Comparison of ENCODE assay signal across 1 cellular context in the genomic region with DNA sequence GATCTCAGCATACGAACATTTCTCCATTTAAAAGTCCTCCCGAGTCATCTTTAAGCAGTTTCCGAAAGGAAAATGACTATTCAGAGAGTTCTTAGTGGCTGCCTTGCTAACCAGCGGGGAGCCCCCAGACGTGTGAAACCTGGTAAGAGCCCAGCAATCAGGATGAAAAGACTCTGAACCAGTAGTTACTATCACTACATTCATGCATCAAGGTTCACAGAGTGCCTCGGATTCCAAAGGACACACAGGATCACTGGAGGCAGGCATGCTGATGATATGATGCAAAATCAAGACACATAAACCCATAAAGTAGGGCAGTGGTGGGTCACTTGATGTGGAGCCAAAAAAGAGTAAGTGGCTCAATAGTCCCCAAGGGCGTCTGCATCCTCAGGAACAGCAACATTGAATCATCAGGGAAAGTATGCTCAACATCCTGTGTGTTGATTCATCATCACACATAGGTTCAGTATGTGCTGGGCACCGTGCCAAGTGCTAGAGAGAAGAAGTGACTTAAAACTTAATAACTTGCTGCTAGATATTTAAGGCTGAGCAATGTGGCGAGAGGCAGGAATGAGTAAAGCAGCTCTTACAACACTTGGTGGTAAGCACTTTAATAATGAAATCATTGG.
TF ChIP-seq lines count a peak whose summit lies in the region.

No MANE protein-coding gene starts in this region.

TF ChIP-seq in HCT116, 20 proteins besides CTCF, POLR2A, EP300 and RAD21 (continued from another document):
- TF ChIP-seq REST (IDR thresholded peaks at IDR 0.05; ENCODE audit: low read depth) (no peak), CEBPB (IDR thresholded peaks at IDR 0.05; ENCODE audit: low read depth) (peak; percentile 96), SP1 (IDR thresholded peaks at IDR 0.05; ENCODE audit: low read depth) (peak; percentile 99)
